Comparison of ENCODE assay signal across 13 cellular contexts in the genomic region with DNA sequence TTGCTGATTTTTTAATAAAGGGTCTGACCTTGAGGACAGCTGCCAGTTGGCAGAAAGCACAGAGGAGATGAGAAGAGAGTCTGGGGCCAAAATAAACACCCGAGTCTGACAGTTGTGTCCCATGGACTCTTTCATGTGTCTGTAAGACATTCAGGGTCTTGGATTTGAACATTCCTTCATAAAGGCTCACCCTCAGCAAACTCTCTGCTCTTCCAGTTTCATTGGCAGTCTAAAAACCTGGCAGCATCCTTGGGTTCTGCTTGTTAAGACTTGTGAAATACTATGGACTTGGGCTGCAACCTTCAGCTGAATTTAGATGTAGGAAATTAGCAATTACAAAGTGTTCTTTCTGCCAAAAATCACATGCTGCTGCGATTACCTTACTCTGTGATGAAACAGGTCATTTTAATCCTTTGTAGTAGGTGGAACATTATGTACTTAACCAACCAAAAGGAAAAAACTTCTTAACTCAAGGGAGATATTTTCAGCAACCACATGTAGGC. TPM values are rescaled to one million over a fixed set of nuclear protein-coding genes. Genes with fewer than 3 reads are reported as not detected.
DNase-seq lines count a peak whose midpoint lies in the region; ATAC-seq and TF ChIP-seq lines count a peak whose summit lies in the region.
"Had no signal": no experiment of that assay in that cellular context is flagged by ENCODE, and none has a peak within 500 bp of the region (broad histone marks: within the 10 kb centered on the region; RNA-seq: fewer than 3 reads in every experiment).

No MANE protein-coding gene starts in this region.

- H2AFZ ChIP-seq in GM23248 = peak overlapping the region; percentile 4; the same call in 1 of the 2 replicates

- H3K36me3 ChIP-seq in GM23248 (ENCODE audit: low read depth) (no peaks in the 10 kb centered on the region), right atrium auricular region (no peaks in the 10 kb centered on the region), sigmoid colon (no peaks in the 10 kb centered on the region)

- H3K27me3 ChIP-seq in GM23248 (replicated peaks; ENCODE audit: insufficient read depth) = no peaks in the 10 kb centered on the region
- H3K27me3 ChIP-seq in right atrium auricular region = no peaks in the 10 kb centered on the region
- H3K27me3 ChIP-seq in sigmoid colon = no peaks in the 10 kb centered on the region

- ATAC-seq in activated CD8-positive, alpha-beta T cell treated with anti-CD3 and anti-CD28 coated beads, Interleukin-2, amount 10 ng/mL, durations not matched to agents 7 days and 5 days = no peak
- ATAC-seq in GM19463 (IDR thresholded peaks at IDR 0.05; ENCODE audit: unreplicated experiment) = no peak
- ATAC-seq: K562 had no signal

- H3K27ac ChIP-seq in GM23248 = peak overlapping the region; percentile 66
- peak overlapping the region in 1 of 2 donors; percentile 71 for H3K27ac ChIP-seq in right atrium auricular region
- H3K27ac ChIP-seq in sigmoid colon = peak overlapping the region in 1 of 4 donors; percentile 50

- intact Hi-C loops in MCF 10A (cut with micrococcal nuclease) (loop anchor here (1.0 to 5.0 kb wide), 2 partner anchors 149 to 527 kb away; no protein-coding TSS in a partner anchor), sigmoid colon (cut with DNase I) (loop anchor here (10.0 kb wide), 1 partner anchor 450 kb away; no protein-coding TSS in a partner anchor)

- peak overlapping the region; percentile 62 for H3K4me2 ChIP-seq in GM23248 (ENCODE audit: unreplicated experiment)

- TF ChIP-seq CTCF in MCF 10A (IDR thresholded peaks at IDR 0.05; ENCODE audit: unreplicated experiment) = no peak
- TF ChIP-seq CTCF in right atrium auricular region (IDR thresholded peaks at IDR 0.05) = no peak
- no peak for TF ChIP-seq CTCF in sigmoid colon (IDR thresholded peaks at IDR 0.05)

- CTCF ChIA-PET in MCF 10A (lab: Yijun Ruan, JAX) = interaction anchor here (1.3 kb wide), 1 partner anchor 444 kb away, joined by 5 read pairs; no protein-coding TSS in a partner anchor
- CTCF ChIA-PET in activated CD8-positive, alpha-beta T cell treated with anti-CD3 and anti-CD28 coated beads, Interleukin-2, amount 10 ng/mL, durations not matched to agents 7 days and 5 days (lab: Charles Lee) = no interaction called here

- H3F3A ChIP-seq in GM23248 (ENCODE audit: insufficient read depth) = peaks cover 19% of the 10 kb centered on the region

- no peak for TF ChIP-seq POLR2A in sigmoid colon (IDR thresholded peaks at IDR 0.05)

- DNase-seq in GM23248 (peak; percentile 83), MCF 10A (ENCODE audit: unreplicated experiment) (peak; percentile 95), right atrium auricular region (ENCODE audit: low spot score) (peak; percentile 79), sigmoid colon (peak; percentile 80), AML-193 (lab: John Stamatoyannopoulos, UW) (no peak)
- no peak for DNase-seq in activated CD8-positive, alpha-beta T cell treated with anti-CD3 and anti-CD28 coated beads, Interleukin-2, amount 10 ng/mL, durations not matched to agents 7 days and 5 days
- DNase-seq in activated CD4-positive, CD25-positive, alpha-beta regulatory T cell treated with anti-CD3 and anti-CD28 coated beads, Interleukin-2, amount 50 U/mL, for 72 hours = no peak
- DNase-seq: Caco-2, NCI-H774, T-helper 2 cell had no signal

- in situ Hi-C loops in GM23248 (cut with MboI) = no loop called here

- H3K4me3 ChIP-seq in GM23248 (0 out of 2 replicates have a peak overlapping the region, but pooled peaks have one; percentile 1), right atrium auricular region (no peak overlapping the region), sigmoid colon (no peak overlapping the region)
- H3K4me3 ChIP-seq: K562 had no signal

- H3K9me3 ChIP-seq in GM23248 (ENCODE audit: low read depth) = no peaks in the 10 kb centered on the region
- H3K9me3 ChIP-seq in right atrium auricular region = peaks cover 0 to 7% of the 10 kb centered on the region in 2 donors
- no peaks in the 10 kb centered on the region for H3K9me3 ChIP-seq in sigmoid colon

- no peaks in the 10 kb centered on the region for H3K9me2 ChIP-seq in GM23248 (ENCODE audit: insufficient read depth)

- peak overlapping the region; percentile 33 for H3K4me3 Mint-ChIP-seq in MCF 10A (ENCODE audit: unreplicated experiment)
- no peak overlapping the region for H3K4me3 Mint-ChIP-seq in activated CD8-positive, alpha-beta T cell treated with anti-CD3 and anti-CD28 coated beads, Interleukin-2, amount 10 ng/mL, durations not matched to agents 7 days and 5 days

- no peaks in the 10 kb centered on the region for H3K27me3 Mint-ChIP-seq in MCF 10A (ENCODE audit: insufficient read depth, unreplicated experiment)
- no peaks in the 10 kb centered on the region for H3K27me3 Mint-ChIP-seq in activated CD8-positive, alpha-beta T cell treated with anti-CD3 and anti-CD28 coated beads, Interleukin-2, amount 10 ng/mL, durations not matched to agents 7 days and 5 days (ENCODE audit: low read depth)

- peaks cover 27% of the 10 kb centered on the region for H3K4me1 Mint-ChIP-seq in MCF 10A (ENCODE audit: insufficient read depth, unreplicated experiment)
- peaks cover 9% of the 10 kb centered on the region for H3K4me1 Mint-ChIP-seq in activated CD8-positive, alpha-beta T cell treated with anti-CD3 and anti-CD28 coated beads, Interleukin-2, amount 10 ng/mL, durations not matched to agents 7 days and 5 days (ENCODE audit: low read depth)

- H3K9me3 Mint-ChIP-seq in MCF 10A (ENCODE audit: unreplicated experiment) = no peaks in the 10 kb centered on the region
- H3K9me3 Mint-ChIP-seq in activated CD8-positive, alpha-beta T cell treated with anti-CD3 and anti-CD28 coated beads, Interleukin-2, amount 10 ng/mL, durations not matched to agents 7 days and 5 days (ENCODE audit: insufficient read depth) = peaks cover 8% of the 10 kb centered on the region

- H3K36me3 Mint-ChIP-seq in MCF 10A (ENCODE audit: insufficient read depth, unreplicated experiment) = no peaks in the 10 kb centered on the region
- peaks cover 3% of the 10 kb centered on the region for H3K36me3 Mint-ChIP-seq in activated CD8-positive, alpha-beta T cell treated with anti-CD3 and anti-CD28 coated beads, Interleukin-2, amount 10 ng/mL, durations not matched to agents 7 days and 5 days (ENCODE audit: low read depth)

- H3K79me2 ChIP-seq in GM23248 (ENCODE audit: insufficient read depth) = no peaks in the 10 kb centered on the region

- H3K27ac Mint-ChIP-seq in MCF 10A (ENCODE audit: low read depth, unreplicated experiment) = peak overlapping the region; percentile 59
- no peak overlapping the region for H3K27ac Mint-ChIP-seq in activated CD8-positive, alpha-beta T cell treated with anti-CD3 and anti-CD28 coated beads, Interleukin-2, amount 10 ng/mL, durations not matched to agents 7 days and 5 days

- BruUV-seq in MCF 10A (replicated peaks; lab: Mats Ljungman, UMichigan) = no TSS peak

- POLR2A ChIA-PET in MCF 10A (lab: Yijun Ruan, JAX) = interaction anchor here (0.7 to 3.6 kb wide), 5 partner anchors 45 to 433 kb away, joined by 3 to 29 read pairs (median 5); partner anchors contain the start of gene RASSF8
- POLR2A ChIA-PET in activated CD8-positive, alpha-beta T cell treated with anti-CD3 and anti-CD28 coated beads, Interleukin-2, amount 10 ng/mL, durations not matched to agents 7 days and 5 days (lab: Charles Lee) = no interaction called here

- H3K4me1 ChIP-seq in GM23248 (ENCODE audit: insufficient read depth) = peaks cover 25% of the 10 kb centered on the region
- H3K4me1 ChIP-seq in right atrium auricular region = peaks cover 0 to 23% of the 10 kb centered on the region in 2 donors
- H3K4me1 ChIP-seq in sigmoid colon = peaks cover 0 to 11% (median 3%) of the 10 kb centered on the region in 4 donors

- peak overlapping the region; percentile 16; the same call in 1 of the 2 replicates for H3K9ac ChIP-seq in GM23248

- 2 to 4% methylated on average over 2 of the region's 2 CpGs for WGBS in GM23248 (ENCODE audit: low coverage in 1 of 2, low lambda C conversion rate in 2 of 2, missing lambda C conversion rate in 2 of 2), 2 experiments
- 17 to 58% methylated on average over 2 of the region's 2 CpGs for WGBS in sigmoid colon, 2 donors

- no peaks in the 10 kb centered on the region for H4K20me1 ChIP-seq in GM23248 (ENCODE audit: insufficient read depth)

- peak in 2 of 4 donors; percentile 76 to 79 for TF ChIP-seq EP300 in sigmoid colon (IDR thresholded peaks at IDR 0.05)

RNA-seq across cellular contexts. Expression of gene LMNTD1, which starts 32.0 kb away (rescaled TPM):
- 0.13 and 0.43 TPM in 2 replicates for total RNA-seq in GM23248 (2014; rRNA removed; shearing (Covaris generic))
- 0.39 and 0.58 TPM in 2 replicates for polyA plus RNA-seq in GM23248 (2016; fragmentation: Nextera tagmentation; extraction: Ambion mirVana)
- not detected in 2 replicates for total RNA-seq in MCF 10A (2022)
- 1 to 10 TPM in 1 of 2 donors, not detected in 1; 1.0 TPM for total RNA-seq in right atrium auricular region
- total RNA-seq in sigmoid colon = 1 to 10 TPM in 2 of 4 donors, not detected in 2; 1.5 to 1.9 TPM
- polyA plus RNA-seq in sigmoid colon = not detected
- not detected for total RNA-seq in activated CD8-positive, alpha-beta T cell treated with anti-CD3 and anti-CD28 coated beads, Interleukin-2, amount 10 ng/mL, durations not matched to agents 7 days and 5 days
- total RNA-seq: Caco-2, chondrocyte, K562 had no signal
- polyA plus RNA-seq: K562 had no signal

Comparison
In these comparisons a context has a peak if more than half of its experiments do, and no peak if none do; other contexts are left out.
1. DNase-seq: peak in GM23248 (single experiment), MCF 10A (single experiment), right atrium auricular region (single experiment) and sigmoid colon (single experiment); none in activated CD8-positive, alpha-beta T cell treated with anti-CD3 and anti-CD28 coated beads, Interleukin-2, amount 10 ng/mL, durations not matched to agents 7 days and 5 days (single experiment), activated CD4-positive, CD25-positive, alpha-beta regulatory T cell treated with anti-CD3 and anti-CD28 coated beads, Interleukin-2, amount 50 U/mL, for 72 hours (single experiment) and AML-193 (0 of 2).